In genomic region chr7:148045521-148045920, GRCh38 we compare ENCODE assay signal across 1 cellular context.
TF ChIP-seq lines count a peak whose summit lies in the region.

No MANE protein-coding gene starts in this region.

TF ChIP-seq in SK-N-SH treated with all-trans-retinoic acid at 6 μM for 48 hours, 23 proteins besides CTCF, POLR2A, EP300 and RAD21 (continued from another document):
- no peak for TF ChIP-seq CSRNP3 (CRISPR knock-in tag; IDR thresholded peaks at IDR 0.05)
- TF ChIP-seq TOX (CRISPR knock-in tag; IDR thresholded peaks at IDR 0.05; ENCODE audit: borderline replicate concordance): no peak
- TF ChIP-seq RARB (CRISPR knock-in tag; IDR thresholded peaks at IDR 0.05): no peak
- no peak for TF ChIP-seq BACH2 (CRISPR knock-in tag; IDR thresholded peaks at IDR 0.05; ENCODE audit: borderline replicate concordance)
